In the genomic region with DNA sequence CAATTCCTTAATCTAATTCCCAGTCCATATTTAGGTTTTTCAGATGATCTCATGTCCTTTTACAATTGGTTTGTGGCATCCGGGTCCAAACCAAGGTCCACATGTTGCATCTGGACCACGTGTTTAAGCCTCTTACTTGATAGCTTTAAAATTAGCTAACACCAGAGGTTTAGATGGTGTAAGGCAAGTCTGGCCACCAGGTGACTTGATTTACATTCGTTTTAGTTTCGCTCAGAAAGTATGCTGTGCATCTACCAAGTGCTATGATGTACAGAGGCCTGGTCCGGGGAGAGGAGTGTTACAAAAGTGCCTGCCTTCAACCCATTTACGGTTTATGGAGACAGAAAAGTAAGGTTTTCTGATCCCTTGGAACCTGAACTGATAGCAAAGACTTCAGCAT, we compare ENCODE assay signal across 8 cellular contexts. TPM values are rescaled to one million over a fixed set of nuclear protein-coding genes. Genes with fewer than 3 reads are reported as not detected.
DNase-seq lines count a peak whose midpoint lies in the region; ATAC-seq and TF ChIP-seq lines count a peak whose summit lies in the region.

No MANE protein-coding gene starts in this region.

- H3K27me3 ChIP-seq in HL-60 (ENCODE audit: insufficient read depth, poor library complexity, severe bottlenecking): no peaks in the 10 kb centered on the region
- no peaks in the 10 kb centered on the region for H3K27me3 ChIP-seq in skeletal muscle satellite cell (ENCODE audit: control insufficient read depth, insufficient read depth, low read length)

- H3K27ac ChIP-seq in HL-60 (replicated peaks): peak overlapping the region; percentile 86

- H3K4me2 ChIP-seq in skeletal muscle satellite cell (ENCODE audit: low read length): peak overlapping the region; percentile 83

- ATAC-seq in GM18498 (IDR thresholded peaks at IDR 0.05; ENCODE audit: unreplicated experiment) (no peak), GM19455 (IDR thresholded peaks at IDR 0.05; ENCODE audit: unreplicated experiment) (no peak)

- H3K9me3 ChIP-seq in skeletal muscle satellite cell (replicated peaks; ENCODE audit: low read length): no peaks in the 10 kb centered on the region

- peak; percentile 68 for DNase-seq in DMS53 (lab: John Stamatoyannopoulos, UW)
- no peak for DNase-seq in DMS53 treated with DMSO at 0.1 percent for 48 hours (lab: John Stamatoyannopoulos, UW; ENCODE audit: unreplicated experiment)
- peak; percentile 11 to 45 for DNase-seq in HL-60 (ENCODE audit: low read depth in 1 of 2, low spot score in 1 of 2)
- peak; percentile 16 to 27 for DNase-seq in activated CD4-positive, alpha-beta T cell treated with anti-CD3 and anti-CD28 coated beads, Interleukin-2, amount 50 U/mL, for 48 hours
- peak; percentile 9 for DNase-seq in fibroblast of the aortic adventitia (ENCODE audit: low read depth)

- peaks cover 14% of the 10 kb centered on the region for H3K36me3 ChIP-seq in skeletal muscle satellite cell (ENCODE audit: insufficient read depth, low read length)

- H3K4me3 ChIP-seq in HL-60 (replicated peaks; ENCODE audit: insufficient read depth, low read length) (peak overlapping the region; percentile 93; the same call in 1 of the 2 replicates), fibroblast of the aortic adventitia (ENCODE audit: low read depth, low read length) (peak overlapping the region; percentile 73), skeletal muscle satellite cell (ENCODE audit: low read length) (peak overlapping the region; percentile 97)

- H3K9ac ChIP-seq in skeletal muscle satellite cell (ENCODE audit: low read depth, low read length): peak overlapping the region; percentile 99

- TF ChIP-seq CTCF in HL-60 (IDR thresholded peaks at IDR 0.05; ENCODE audit: insufficient read depth, low read length): no peak
- TF ChIP-seq CTCF in fibroblast of the aortic adventitia (IDR thresholded peaks at IDR 0.05; ENCODE audit: insufficient read depth, low read length): peak; percentile 9

- H3K4me1 ChIP-seq in skeletal muscle satellite cell (ENCODE audit: control insufficient read depth, insufficient read depth, low read length): peaks cover 17% of the 10 kb centered on the region

RNA-seq across cellular contexts. Expression of a gene that starts 0.9 kb away (rescaled TPM):
- 66.9 and 117 TPM in 2 replicates for total RNA-seq in fibroblast of the aortic adventitia (ENCODE audit: low replicate concordance)
- total RNA-seq in skeletal muscle satellite cell (2012; rRNA removed): 68.1 and 86.7 TPM in 2 replicates
